ENCODE assay signal across 8 cellular contexts in the genomic region with DNA sequence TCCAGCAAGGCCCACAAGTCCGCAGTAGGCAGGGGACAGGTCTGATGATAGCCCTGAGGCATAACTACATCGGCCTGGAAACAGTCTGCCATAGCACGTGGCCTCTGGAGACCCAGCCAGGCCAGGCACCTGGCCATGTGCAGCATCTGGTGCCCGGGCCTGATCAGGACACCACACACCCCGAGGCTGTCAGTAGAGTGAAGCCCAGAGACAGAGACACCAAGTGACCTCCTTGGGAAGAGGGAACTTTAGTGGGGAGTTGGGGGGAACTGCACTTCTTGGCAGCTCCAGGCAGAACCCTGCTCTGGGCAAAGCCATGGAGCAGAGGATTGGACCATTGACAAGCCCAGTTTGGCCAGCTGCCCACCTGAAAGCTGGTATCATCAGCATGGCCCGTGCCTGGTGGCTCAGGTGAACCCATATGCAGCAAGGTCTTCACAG. TPM values are rescaled to one million over a fixed set of nuclear protein-coding genes. Genes with fewer than 3 reads are reported as not detected.
DNase-seq lines count a peak whose midpoint lies in the region; TF ChIP-seq lines count a peak whose summit lies in the region.

No MANE protein-coding gene starts in this region.

- H3K9me3 Mint-ChIP-seq in neural crest cell, result no peaks in the 10 kb centered on the region

- CTCF ChIA-PET in AG04449 (lab: Yijun Ruan, JAX), result no interaction called here

- peaks cover 3% of the 10 kb centered on the region for H3K36me3 Mint-ChIP-seq in neural crest cell (ENCODE audit: low read depth)

- H3K27ac ChIP-seq in Peyer's patch, result peak overlapping the region; percentile 83 to 94 (median 88)
- peak overlapping the region; percentile 96 to 98 for H3K27ac ChIP-seq in esophagus (ENCODE audit: low read depth in 2 of 2, low read length in 1 of 2)

- no peak for DNase-seq in AG04449 (ENCODE audit: low read depth, low spot score)
- DNase-seq in Peyer's patch, result no peak
- DNase-seq in neural crest cell (ENCODE audit: low read depth, low spot score), result no peak
- no peak for DNase-seq in AG08395 (ENCODE audit: low spot score)
- DNase-seq in GM13977 (ENCODE audit: low spot score), result no peak
- DNase-seq in NCI-H82 (lab: John Stamatoyannopoulos, UW), result no peak
- DNase-seq in NOMO-1 (lab: John Stamatoyannopoulos, UW; ENCODE audit: unreplicated experiment in 2 of 2), result no peak

- no peaks in the 10 kb centered on the region for H3K9me3 ChIP-seq in Peyer's patch
- H3K9me3 ChIP-seq in esophagus (ENCODE audit: control insufficient read depth in 2 of 2, insufficient read depth in 1 of 2, low read depth in 1 of 2, low read length in 1 of 2), result no peaks in the 10 kb centered on the region

- TF ChIP-seq CTCF in AG04449 (IDR thresholded peaks at IDR 0.05; ENCODE audit: insufficient read depth, low read length, missing control alignments) (no peak), Peyer's patch (IDR thresholded peaks at IDR 0.05) (no peak), neural crest cell (conservative IDR thresholded peaks at IDR 0.05) (no peak), GM13977 (IDR thresholded peaks at IDR 0.05; ENCODE audit: extremely low read depth, insufficient read depth, missing control alignments) (no peak)

- H3K4me3 ChIP-seq in AG04449 (ENCODE audit: low read depth, low read length) (peak overlapping the region; percentile 78), Peyer's patch (peak overlapping the region in 1 of 4 donors; percentile 94), esophagus (ENCODE audit: low read depth in 1 of 2, low read length in 2 of 2) (peak overlapping the region; percentile 69 to 82)

- POLR2A ChIA-PET in AG04449 (lab: Yijun Ruan, JAX), result no interaction called here

- H3K36me3 ChIP-seq in Peyer's patch (peaks cover 0 to 6% (median 0%) of the 10 kb centered on the region in 3 donors), esophagus (ENCODE audit: control insufficient read depth in 2 of 2, insufficient read depth in 2 of 2, low read length in 1 of 2) (peaks cover 6 to 11% of the 10 kb centered on the region in 2 donors)

- peaks cover 6% of the 10 kb centered on the region for H3K4me1 Mint-ChIP-seq in neural crest cell

- no peak overlapping the region for H3K27ac Mint-ChIP-seq in neural crest cell (ENCODE audit: unreplicated experiment)

- no peak for TF ChIP-seq POLR2A in Peyer's patch (IDR thresholded peaks at IDR 0.05)

- no peaks in the 10 kb centered on the region for H3K27me3 Mint-ChIP-seq in neural crest cell (ENCODE audit: low read depth)

- in situ Hi-C loops in GM13977 (cut with MboI; ENCODE audit: low pct_unique_long_range_greater_than_20kb, low sequenced_read_pairs, unreplicated experiment), result no loop called here

- H3K27me3 ChIP-seq in Peyer's patch, result no peaks in the 10 kb centered on the region
- H3K27me3 ChIP-seq in esophagus (ENCODE audit: control insufficient read depth in 1 of 2, insufficient read depth in 2 of 2, low read length in 2 of 2), result no peaks in the 10 kb centered on the region

- H3K4me3 Mint-ChIP-seq in neural crest cell, result peak overlapping the region; percentile 88

- 33 to 37% methylated on average over 6 of the region's 6 CpGs for WGBS in esophagus, 2 donors

- peaks cover 0 to 12% (median 7%) of the 10 kb centered on the region in 4 donors for H3K4me1 ChIP-seq in Peyer's patch
- peaks cover 13 to 25% of the 10 kb centered on the region in 2 donors for H3K4me1 ChIP-seq in esophagus (ENCODE audit: control insufficient read depth in 2 of 2, insufficient read depth in 2 of 2, low read length in 1 of 2)

RNA-seq across cellular contexts. Expression of a gene that starts 1.2 kb away (rescaled TPM):
- total RNA-seq in Peyer's patch (100 to 1,000 TPM in 3 of 4 donors, 10 to 100 TPM in 1; 60.2 to 149 (median 110) TPM), neural crest cell (117 and 124 TPM in 2 replicates)
- 10 to 100 TPM; 54.0 to 94.9 TPM for polyA plus RNA-seq in esophagus

RNA-seq across cellular contexts. Expression of a gene that starts 53.9 kb away (rescaled TPM):
- total RNA-seq in Peyer's patch (100 to 1,000 TPM in 1 of 4 donors, 10 to 100 TPM in 3; 14.0 to 131 (median 74.5) TPM), neural crest cell (19.2 and 20.4 TPM in 2 replicates)
- polyA plus RNA-seq in esophagus, result 1 to 10 TPM; 3.8 to 9.2 TPM

RNA-seq across cellular contexts. Expression of a gene that starts 56.2 kb away (rescaled TPM):
- total RNA-seq in Peyer's patch (10 to 100 TPM in 1 of 4 donors, 1 to 10 TPM in 3; 2.6 to 13.2 (median 6.0) TPM), neural crest cell (21.8 and 22.1 TPM in 2 replicates)
- 1 to 10 TPM; 4.9 to 5.7 TPM for polyA plus RNA-seq in esophagus
